2 cellular contexts compared by ENCODE assay signal in genomic region chr19:482186-483041, GRCh38.
TF ChIP-seq lines count a peak whose summit lies in the region.

No MANE protein-coding gene starts in this region.

TF ChIP-seq in Ishikawa, 13 proteins besides CTCF, POLR2A, EP300 and RAD21:
- TF ChIP-seq REST (IDR thresholded peaks at IDR 0.05; ENCODE audit: low read depth) (peak; percentile 74), TEAD4 (IDR thresholded peaks at IDR 0.05) (no peak)
TF ChIP-seq in Ishikawa: peak in this region for 1.

TF ChIP-seq in HepG2, 621 proteins besides CTCF, POLR2A, EP300 and RAD21 (continues in another document):
- TF ChIP-seq, protein P1, sequence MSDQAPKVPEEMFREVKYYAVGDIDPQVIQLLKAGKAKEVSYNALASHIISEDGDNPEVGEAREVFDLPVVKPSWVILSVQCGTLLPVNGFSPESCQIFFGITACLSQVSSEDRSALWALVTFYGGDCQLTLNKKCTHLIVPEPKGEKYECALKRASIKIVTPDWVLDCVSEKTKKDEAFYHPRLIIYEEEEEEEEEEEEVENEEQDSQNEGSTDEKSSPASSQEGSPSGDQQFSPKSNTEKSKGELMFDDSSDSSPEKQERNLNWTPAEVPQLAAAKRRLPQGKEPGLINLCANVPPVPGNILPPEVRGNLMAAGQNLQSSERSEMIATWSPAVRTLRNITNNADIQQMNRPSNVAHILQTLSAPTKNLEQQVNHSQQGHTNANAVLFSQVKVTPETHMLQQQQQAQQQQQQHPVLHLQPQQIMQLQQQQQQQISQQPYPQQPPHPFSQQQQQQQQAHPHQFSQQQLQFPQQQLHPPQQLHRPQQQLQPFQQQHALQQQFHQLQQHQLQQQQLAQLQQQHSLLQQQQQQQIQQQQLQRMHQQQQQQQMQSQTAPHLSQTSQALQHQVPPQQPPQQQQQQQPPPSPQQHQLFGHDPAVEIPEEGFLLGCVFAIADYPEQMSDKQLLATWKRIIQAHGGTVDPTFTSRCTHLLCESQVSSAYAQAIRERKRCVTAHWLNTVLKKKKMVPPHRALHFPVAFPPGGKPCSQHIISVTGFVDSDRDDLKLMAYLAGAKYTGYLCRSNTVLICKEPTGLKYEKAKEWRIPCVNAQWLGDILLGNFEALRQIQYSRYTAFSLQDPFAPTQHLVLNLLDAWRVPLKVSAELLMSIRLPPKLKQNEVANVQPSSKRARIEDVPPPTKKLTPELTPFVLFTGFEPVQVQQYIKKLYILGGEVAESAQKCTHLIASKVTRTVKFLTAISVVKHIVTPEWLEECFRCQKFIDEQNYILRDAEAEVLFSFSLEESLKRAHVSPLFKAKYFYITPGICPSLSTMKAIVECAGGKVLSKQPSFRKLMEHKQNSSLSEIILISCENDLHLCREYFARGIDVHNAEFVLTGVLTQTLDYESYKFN (CRISPR knock-in tag; conservative IDR thresholded peaks at IDR 0.05): no peak
- TF ChIP-seq TSC22D2 (CRISPR knock-in tag; IDR thresholded peaks at IDR 0.05; ENCODE audit: borderline replicate concordance) (no peak), TEAD3 (CRISPR knock-in tag; optimal IDR thresholded peaks at IDR 0.05; ENCODE audit: borderline replicate concordance) (no peak), ZNF740 (CRISPR knock-in tag; IDR thresholded peaks at IDR 0.05) (no peak), ZMAT3 (CRISPR knock-in tag; conservative IDR thresholded peaks at IDR 0.05) (0 out of 2 replicates have a peak, but pooled peaks have one; percentile 28), GATAD1 (CRISPR knock-in tag; IDR thresholded peaks at IDR 0.05) (no peak), MIER2 (CRISPR knock-in tag; IDR thresholded peaks at IDR 0.05) (peak; percentile 91), SMAD9 (CRISPR knock-in tag; IDR thresholded peaks at IDR 0.05) (no peak), ZNF704 (CRISPR knock-in tag; IDR thresholded peaks at IDR 0.05; ENCODE audit: borderline replicate concordance) (no peak), ZNF225 (CRISPR knock-in tag; IDR thresholded peaks at IDR 0.05) (no peak), ZNF496 (CRISPR knock-in tag; IDR thresholded peaks at IDR 0.05; ENCODE audit: insufficient replicate concordance) (no peak), STAG1 (CRISPR knock-in tag; IDR thresholded peaks at IDR 0.05) (peak; percentile 52), ZNF670 (CRISPR knock-in tag; IDR thresholded peaks at IDR 0.05; ENCODE audit: borderline replicate concordance) (no peak), NR2F1 (CRISPR knock-in tag; IDR thresholded peaks at IDR 0.05) (peak in 1 of 2 experiments; percentile 24; a peak in 1 of 4 replicates), ZNF251 (CRISPR knock-in tag; IDR thresholded peaks at IDR 0.05) (no peak), ZMYM3 (CRISPR knock-in tag; IDR thresholded peaks at IDR 0.05) (no peak), THAP11 (CRISPR knock-in tag; IDR thresholded peaks at IDR 0.05) (peak; percentile 43; the same call in 1 of the 2 replicates), ZNF274 (CRISPR knock-in tag; IDR thresholded peaks at IDR 0.05) (0 out of 2 replicates have a peak, but pooled peaks have one; percentile 25), NCOA1 (CRISPR knock-in tag; IDR thresholded peaks at IDR 0.05) (no peak), ZBTB37 (CRISPR knock-in tag; IDR thresholded peaks at IDR 0.05) (no peak), FOXM1 (CRISPR knock-in tag; IDR thresholded peaks at IDR 0.05) (no peak), SALL1 (CRISPR knock-in tag; IDR thresholded peaks at IDR 0.05) (peak; percentile 49), MAFK (conservative IDR thresholded peaks at IDR 0.05 in 1 of 2, IDR thresholded peaks at IDR 0.05 in 1 of 2; ENCODE audit: low read length in 2 of 2) (no peak), ZSCAN21 (CRISPR knock-in tag; IDR thresholded peaks at IDR 0.05; ENCODE audit: borderline replicate concordance) (no peak), LCORL (IDR thresholded peaks at IDR 0.05) (no peak), LCORL (CRISPR knock-in tag; IDR thresholded peaks at IDR 0.05) (0 out of 2 replicates have a peak, but pooled peaks have one; percentile 26), MBD4 (IDR thresholded peaks at IDR 0.05; ENCODE audit: borderline replicate concordance, low read length) (no peak), NFE2L2 (IDR thresholded peaks at IDR 0.05; ENCODE audit: low read length) (no peak), SPEN (CRISPR knock-in tag; IDR thresholded peaks at IDR 0.05; ENCODE audit: low read depth) (no peak), SMARCC2 (IDR thresholded peaks at IDR 0.05) (no peak), NONO (IDR thresholded peaks at IDR 0.05) (no peak), NONO (CRISPR knock-in tag; conservative IDR thresholded peaks at IDR 0.05) (no peak), ZNF296 (CRISPR knock-in tag; conservative IDR thresholded peaks at IDR 0.05) (0 out of 2 replicates have a peak, but pooled peaks have one; percentile 23), AKAP8 (CRISPR knock-in tag; IDR thresholded peaks at IDR 0.05) (0 out of 2 replicates have a peak, but pooled peaks have one; percentile 43), SIN3A (IDR thresholded peaks at IDR 0.05; ENCODE audit: borderline replicate concordance, low read depth, low read length) (no peak), KLF6 (CRISPR knock-in tag; IDR thresholded peaks at IDR 0.05) (no peak), HMG20B (CRISPR knock-in tag; conservative IDR thresholded peaks at IDR 0.05) (no peak), ZNF276 (CRISPR knock-in tag; IDR thresholded peaks at IDR 0.05; ENCODE audit: low read depth) (no peak), CREB3 (CRISPR knock-in tag; IDR thresholded peaks at IDR 0.05) (no peak), HNF4A (CRISPR knock-in tag; IDR thresholded peaks at IDR 0.05) (peak; percentile 62), ZNF180 (CRISPR knock-in tag; IDR thresholded peaks at IDR 0.05; ENCODE audit: borderline replicate concordance, low read depth) (no peak), PRMT3 (CRISPR knock-in tag; IDR thresholded peaks at IDR 0.05; ENCODE audit: borderline replicate concordance, low read depth) (no peak), ZNF616 (CRISPR knock-in tag; IDR thresholded peaks at IDR 0.05; ENCODE audit: low read depth) (no peak), HNRNPUL1 (IDR thresholded peaks at IDR 0.05; ENCODE audit: low read depth, low read length) (no peak), SRF (IDR thresholded peaks at IDR 0.05; ENCODE audit: low read depth, low read length) (no peak)
- TF ChIP-seq, protein P2, sequence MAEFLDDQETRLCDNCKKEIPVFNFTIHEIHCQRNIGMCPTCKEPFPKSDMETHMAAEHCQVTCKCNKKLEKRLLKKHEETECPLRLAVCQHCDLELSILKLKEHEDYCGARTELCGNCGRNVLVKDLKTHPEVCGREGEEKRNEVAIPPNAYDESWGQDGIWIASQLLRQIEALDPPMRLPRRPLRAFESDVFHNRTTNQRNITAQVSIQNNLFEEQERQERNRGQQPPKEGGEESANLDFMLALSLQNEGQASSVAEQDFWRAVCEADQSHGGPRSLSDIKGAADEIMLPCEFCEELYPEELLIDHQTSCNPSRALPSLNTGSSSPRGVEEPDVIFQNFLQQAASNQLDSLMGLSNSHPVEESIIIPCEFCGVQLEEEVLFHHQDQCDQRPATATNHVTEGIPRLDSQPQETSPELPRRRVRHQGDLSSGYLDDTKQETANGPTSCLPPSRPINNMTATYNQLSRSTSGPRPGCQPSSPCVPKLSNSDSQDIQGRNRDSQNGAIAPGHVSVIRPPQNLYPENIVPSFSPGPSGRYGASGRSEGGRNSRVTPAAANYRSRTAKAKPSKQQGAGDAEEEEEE (CRISPR knock-in tag; IDR thresholded peaks at IDR 0.05; ENCODE audit: borderline replicate concordance): no peak
- TF ChIP-seq, protein P3, sequence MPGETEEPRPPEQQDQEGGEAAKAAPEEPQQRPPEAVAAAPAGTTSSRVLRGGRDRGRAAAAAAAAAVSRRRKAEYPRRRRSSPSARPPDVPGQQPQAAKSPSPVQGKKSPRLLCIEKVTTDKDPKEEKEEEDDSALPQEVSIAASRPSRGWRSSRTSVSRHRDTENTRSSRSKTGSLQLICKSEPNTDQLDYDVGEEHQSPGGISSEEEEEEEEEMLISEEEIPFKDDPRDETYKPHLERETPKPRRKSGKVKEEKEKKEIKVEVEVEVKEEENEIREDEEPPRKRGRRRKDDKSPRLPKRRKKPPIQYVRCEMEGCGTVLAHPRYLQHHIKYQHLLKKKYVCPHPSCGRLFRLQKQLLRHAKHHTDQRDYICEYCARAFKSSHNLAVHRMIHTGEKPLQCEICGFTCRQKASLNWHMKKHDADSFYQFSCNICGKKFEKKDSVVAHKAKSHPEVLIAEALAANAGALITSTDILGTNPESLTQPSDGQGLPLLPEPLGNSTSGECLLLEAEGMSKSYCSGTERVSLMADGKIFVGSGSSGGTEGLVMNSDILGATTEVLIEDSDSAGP (CRISPR knock-in tag; IDR thresholded peaks at IDR 0.05; ENCODE audit: borderline replicate concordance): peak; percentile 32; the same call in 1 of the 2 replicates
- TF ChIP-seq, protein P4, sequence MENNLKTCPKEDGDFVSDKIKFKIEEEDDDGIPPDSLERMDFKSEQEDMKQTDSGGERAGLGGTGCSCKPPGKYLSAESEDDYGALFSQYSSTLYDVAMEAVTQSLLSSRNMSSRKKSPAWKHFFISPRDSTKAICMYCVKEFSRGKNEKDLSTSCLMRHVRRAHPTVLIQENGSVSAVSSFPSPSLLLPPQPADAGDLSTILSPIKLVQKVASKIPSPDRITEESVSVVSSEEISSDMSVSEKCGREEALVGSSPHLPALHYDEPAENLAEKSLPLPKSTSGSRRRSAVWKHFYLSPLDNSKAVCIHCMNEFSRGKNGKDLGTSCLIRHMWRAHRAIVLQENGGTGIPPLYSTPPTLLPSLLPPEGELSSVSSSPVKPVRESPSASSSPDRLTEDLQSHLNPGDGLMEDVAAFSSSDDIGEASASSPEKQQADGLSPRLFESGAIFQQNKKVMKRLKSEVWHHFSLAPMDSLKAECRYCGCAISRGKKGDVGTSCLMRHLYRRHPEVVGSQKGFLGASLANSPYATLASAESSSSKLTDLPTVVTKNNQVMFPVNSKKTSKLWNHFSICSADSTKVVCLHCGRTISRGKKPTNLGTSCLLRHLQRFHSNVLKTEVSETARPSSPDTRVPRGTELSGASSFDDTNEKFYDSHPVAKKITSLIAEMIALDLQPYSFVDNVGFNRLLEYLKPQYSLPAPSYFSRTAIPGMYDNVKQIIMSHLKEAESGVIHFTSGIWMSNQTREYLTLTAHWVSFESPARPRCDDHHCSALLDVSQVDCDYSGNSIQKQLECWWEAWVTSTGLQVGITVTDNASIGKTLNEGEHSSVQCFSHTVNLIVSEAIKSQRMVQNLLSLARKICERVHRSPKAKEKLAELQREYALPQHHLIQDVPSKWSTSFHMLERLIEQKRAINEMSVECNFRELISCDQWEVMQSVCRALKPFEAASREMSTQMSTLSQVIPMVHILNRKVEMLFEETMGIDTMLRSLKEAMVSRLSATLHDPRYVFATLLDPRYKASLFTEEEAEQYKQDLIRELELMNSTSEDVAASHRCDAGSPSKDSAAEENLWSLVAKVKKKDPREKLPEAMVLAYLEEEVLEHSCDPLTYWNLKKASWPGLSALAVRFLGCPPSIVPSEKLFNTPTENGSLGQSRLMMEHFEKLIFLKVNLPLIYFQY (CRISPR knock-in tag; IDR thresholded peaks at IDR 0.05; ENCODE audit: borderline replicate concordance): no peak
- TF ChIP-seq, protein P5, sequence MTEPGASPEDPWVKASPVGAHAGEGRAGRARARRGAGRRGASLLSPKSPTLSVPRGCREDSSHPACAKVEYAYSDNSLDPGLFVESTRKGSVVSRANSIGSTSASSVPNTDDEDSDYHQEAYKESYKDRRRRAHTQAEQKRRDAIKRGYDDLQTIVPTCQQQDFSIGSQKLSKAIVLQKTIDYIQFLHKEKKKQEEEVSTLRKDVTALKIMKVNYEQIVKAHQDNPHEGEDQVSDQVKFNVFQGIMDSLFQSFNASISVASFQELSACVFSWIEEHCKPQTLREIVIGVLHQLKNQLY (CRISPR knock-in tag; IDR thresholded peaks at IDR 0.05): no peak
